ENCODE assay signal across 27 cellular contexts in genomic region chr17:39841202-39841601, GRCh38. TPM values are rescaled to one million over a fixed set of nuclear protein-coding genes. Genes with fewer than 3 reads are reported as not detected.
DNase-seq lines count a peak whose midpoint lies in the region; ATAC-seq and TF ChIP-seq lines count a peak whose summit lies in the region.
"Had no signal": no experiment of that assay in that cellular context is flagged by ENCODE, and none has a peak within 500 bp of the region (broad histone marks: within the 10 kb centered on the region; RNA-seq: fewer than 3 reads in every experiment).

No MANE protein-coding gene starts in this region.

- peaks cover 22% of the 10 kb centered on the region for H3K4me1 Mint-ChIP-seq in activated CD4-positive, alpha-beta T cell treated with anti-CD3 and anti-CD28 coated beads, Interleukin-2, amount 10 ng/mL, durations not matched to agents 24 days and 14 days
- peaks cover 67% of the 10 kb centered on the region for H3K4me1 Mint-ChIP-seq in activated B cell treated with CpG ODN at 0.5 μM for 24 hours
- peaks cover 56 to 79% of the 10 kb centered on the region in 2 donors for H3K4me1 Mint-ChIP-seq in immature natural killer cell
- H3K4me1 Mint-ChIP-seq in stimulated activated naive B cell treated with anti-CD40 and anti-IgM and Interleukin-4, amounts not matched to agents 10 μg/mL and 1 μg/mL and 100 μg/mL, for 72 hours: peaks cover 25 to 74% of the 10 kb centered on the region in 2 donors

- peak; percentile 48 for DNase-seq in activated CD4-positive, alpha-beta T cell treated with anti-CD3 and anti-CD28 coated beads, Interleukin-2, amount 10 ng/mL, durations not matched to agents 24 days and 14 days
- DNase-seq in activated CD4-positive, alpha-beta T cell treated with anti-CD3 and anti-CD28 coated beads, Interleukin-2, amount 50 U/mL, for 1 hour: no peak
- DNase-seq in activated B cell treated with CpG ODN at 0.5 μM for 24 hours (no peak), immature natural killer cell (no peak), T-helper 2 cell (no peak), NCI-H82 (lab: John Stamatoyannopoulos, UW) (no peak)
- no peak for DNase-seq in stimulated activated naive B cell treated with anti-CD40 and anti-IgM and Interleukin-4, amounts not matched to agents 10 μg/mL and 1 μg/mL and 100 μg/mL, for 72 hours
- no peak for DNase-seq in effector CD8-positive, alpha-beta T cell (lab: John Stamatoyannopoulos, UW)
- DNase-seq: activated CD4-positive, alpha-beta T cell treated with anti-CD3 and anti-CD28 coated beads for 48 hours; activated naive CD4-positive, alpha-beta T cell treated with anti-CD3 and anti-CD28 coated beads, Interleukin-2, amount 50 U/mL, for 16 hours; aorta; left colon; mesenchymal stem cell; NCI-H1092; NCI-H1694; NCI-H2171 treated with DMSO at 0.1 percent for 48 hours; NCI-H510A; right lobe of liver; SJCRH30; spleen; stimulated activated CD4-positive, alpha-beta T cell treated with anti-CD3 and anti-CD28 coated beads, Interleukin-2, amount 100 ng/mL, for 24 hours; SW 1271; WERI-Rb-1 had no signal

- no peak for TF ChIP-seq CTCF in activated B cell treated with CpG ODN at 0.5 μM for 24 hours (IDR thresholded peaks at IDR 0.05)

- H3K27me3 Mint-ChIP-seq in activated CD4-positive, alpha-beta T cell treated with anti-CD3 and anti-CD28 coated beads, Interleukin-2, amount 10 ng/mL, durations not matched to agents 24 days and 14 days: no peaks in the 10 kb centered on the region
- H3K27me3 Mint-ChIP-seq in activated B cell treated with CpG ODN at 0.5 μM for 24 hours (no peaks in the 10 kb centered on the region), immature natural killer cell (ENCODE audit: low read depth in 3 of 3) (peaks cover 0 to 2% (median 2%) of the 10 kb centered on the region in 3 donors)
- no peaks in the 10 kb centered on the region for H3K27me3 Mint-ChIP-seq in stimulated activated naive B cell treated with anti-CD40 and anti-IgM and Interleukin-4, amounts not matched to agents 10 μg/mL and 1 μg/mL and 100 μg/mL, for 72 hours

- intact Hi-C loops in activated CD4-positive, alpha-beta T cell treated with anti-CD3 and anti-CD28 coated beads, Interleukin-2, amount 10 ng/mL, durations not matched to agents 24 days and 14 days (cut with micrococcal nuclease): loop anchor here (5.0 kb wide), 1 partner anchor 69 kb away; no protein-coding TSS in a partner anchor
- intact Hi-C loops in activated B cell treated with CpG ODN at 0.5 μM for 24 hours (cut with micrococcal nuclease): no loop called here

- ATAC-seq in activated B cell treated with CpG ODN at 0.5 μM for 24 hours (ENCODE audit: low read depth): no peak
- ATAC-seq in stimulated activated naive B cell treated with anti-CD40 and anti-IgM and Interleukin-4, amounts not matched to agents 10 μg/mL and 1 μg/mL and 100 μg/mL, for 72 hours (replicated peaks): no peak
- ATAC-seq: left colon, right lobe of liver had no signal

- H3K4me3 Mint-ChIP-seq in activated CD4-positive, alpha-beta T cell treated with anti-CD3 and anti-CD28 coated beads, Interleukin-2, amount 10 ng/mL, durations not matched to agents 24 days and 14 days: no peak overlapping the region
- H3K4me3 Mint-ChIP-seq in activated B cell treated with CpG ODN at 0.5 μM for 24 hours (no peak overlapping the region), immature natural killer cell (peak overlapping the region in 1 of 5 donors; percentile 31)
- H3K4me3 Mint-ChIP-seq in stimulated activated naive B cell treated with anti-CD40 and anti-IgM and Interleukin-4, amounts not matched to agents 10 μg/mL and 1 μg/mL and 100 μg/mL, for 72 hours: peak overlapping the region in 1 of 2 donors; percentile 43

- POLR2A ChIA-PET in activated B cell treated with CpG ODN at 0.5 μM for 24 hours (lab: Charles Lee): interaction anchor here (0.6 to 1.2 kb wide), 3 partner anchors 9 to 111 kb away, joined by 3 to 14 read pairs (median 3); no protein-coding TSS in a partner anchor

- H3K36me3 Mint-ChIP-seq in activated CD4-positive, alpha-beta T cell treated with anti-CD3 and anti-CD28 coated beads, Interleukin-2, amount 10 ng/mL, durations not matched to agents 24 days and 14 days (ENCODE audit: low read depth): peaks cover 38% of the 10 kb centered on the region
- peaks cover 81% of the 10 kb centered on the region for H3K36me3 Mint-ChIP-seq in activated B cell treated with CpG ODN at 0.5 μM for 24 hours (ENCODE audit: low read depth)
- H3K36me3 Mint-ChIP-seq in immature natural killer cell: peaks cover 23 to 36% (median 26%) of the 10 kb centered on the region in 3 donors
- peaks cover 66 to 71% of the 10 kb centered on the region in 2 donors for H3K36me3 Mint-ChIP-seq in stimulated activated naive B cell treated with anti-CD40 and anti-IgM and Interleukin-4, amounts not matched to agents 10 μg/mL and 1 μg/mL and 100 μg/mL, for 72 hours

- no peak overlapping the region for H3K27ac Mint-ChIP-seq in activated CD4-positive, alpha-beta T cell treated with anti-CD3 and anti-CD28 coated beads, Interleukin-2, amount 10 ng/mL, durations not matched to agents 24 days and 14 days
- peak overlapping the region; percentile 76 for H3K27ac Mint-ChIP-seq in activated B cell treated with CpG ODN at 0.5 μM for 24 hours
- peak overlapping the region; percentile 30 to 81 (median 54) for H3K27ac Mint-ChIP-seq in immature natural killer cell
- H3K27ac Mint-ChIP-seq in stimulated activated naive B cell treated with anti-CD40 and anti-IgM and Interleukin-4, amounts not matched to agents 10 μg/mL and 1 μg/mL and 100 μg/mL, for 72 hours: peak overlapping the region; percentile 37

- peaks cover 18% of the 10 kb centered on the region for H3K9me3 Mint-ChIP-seq in activated CD4-positive, alpha-beta T cell treated with anti-CD3 and anti-CD28 coated beads, Interleukin-2, amount 10 ng/mL, durations not matched to agents 24 days and 14 days
- peaks cover 5% of the 10 kb centered on the region for H3K9me3 Mint-ChIP-seq in activated B cell treated with CpG ODN at 0.5 μM for 24 hours
- H3K9me3 Mint-ChIP-seq in immature natural killer cell: peaks cover 9 to 13% (median 10%) of the 10 kb centered on the region in 6 donors
- H3K9me3 Mint-ChIP-seq in stimulated activated naive B cell treated with anti-CD40 and anti-IgM and Interleukin-4, amounts not matched to agents 10 μg/mL and 1 μg/mL and 100 μg/mL, for 72 hours: peaks cover 9 to 12% of the 10 kb centered on the region in 2 donors

- CTCF ChIA-PET in activated B cell treated with CpG ODN at 0.5 μM for 24 hours (lab: Charles Lee): no interaction called here

RNA-seq across cellular contexts. Expression of gene IKZF3, which starts 22.9 kb away (rescaled TPM):
- 14.7 and 15.9 TPM in 2 replicates for total RNA-seq in activated CD4-positive, alpha-beta T cell treated with anti-CD3 and anti-CD28 coated beads, Interleukin-2, amount 10 ng/mL, durations not matched to agents 24 days and 14 days
- 208 and 220 TPM in 2 replicates for total RNA-seq in activated B cell treated with CpG ODN at 0.5 μM for 24 hours
- polyA plus RNA-seq in immature natural killer cell: 10 to 100 TPM in 2 of 3 donors, 1 to 10 TPM in 1; 3.1 to 77.5 (median 15.7) TPM
- total RNA-seq: bronchial epithelial cell, HT1080, SJCRH30 had no signal

RNA-seq across cellular contexts. Expression of gene ZPBP2, which starts 26.8 kb away (rescaled TPM):
- total RNA-seq in activated CD4-positive, alpha-beta T cell treated with anti-CD3 and anti-CD28 coated beads, Interleukin-2, amount 10 ng/mL, durations not matched to agents 24 days and 14 days: not detected in 2 replicates
- 1.2 and 1.6 TPM in 2 replicates for total RNA-seq in activated B cell treated with CpG ODN at 0.5 μM for 24 hours
- polyA plus RNA-seq in immature natural killer cell: not detected
- total RNA-seq: aorta, bronchial epithelial cell, HT1080, left colon, posterior vena cava, right lobe of liver, SJCRH30, tibial nerve had no signal
- polyA plus RNA-seq: aorta had no signal

Comparison
In these comparisons a context has a peak if more than half of its experiments do, and no peak if none do; other contexts are left out.
1. RNA of gene IKZF3, which starts 22.9 kb away (total RNA-seq): 208 to 220 TPM in activated B cell treated with CpG ODN at 0.5 μM for 24 hours; 14.7 to 15.9 TPM in activated CD4-positive, alpha-beta T cell treated with anti-CD3 and anti-CD28 coated beads, Interleukin-2, amount 10 ng/mL, durations not matched to agents 24 days and 14 days; every median in the first group is over 10 times any median in the second.